ENCODE assay signal across 1 cellular context in genomic region chr1:153945795-153946621, GRCh38.
TF ChIP-seq lines count a peak whose summit lies in the region.

No MANE protein-coding gene starts in this region.

TF ChIP-seq in K562, 482 proteins besides CTCF, POLR2A, EP300 and RAD21 (continued from another document and continues in another):
- TF ChIP-seq VEZF1 (CRISPR knock-in tag; IDR thresholded peaks at IDR 0.05) (peak; percentile 87), IRF1 (CRISPR knock-in tag; IDR thresholded peaks at IDR 0.05; ENCODE audit: borderline replicate concordance) (0 out of 2 replicates have a peak, but pooled peaks have one; percentile 10), RFX1 (IDR thresholded peaks at IDR 0.05) (no peak), PRPF4 (IDR thresholded peaks at IDR 0.05; ENCODE audit: insufficient read depth, low read depth, low read length, poor library complexity, severe bottlenecking) (no peak), NR1H2 (CRISPR knock-in tag; IDR thresholded peaks at IDR 0.05) (no peak), STAG1 (CRISPR knock-in tag; IDR thresholded peaks at IDR 0.05; ENCODE audit: borderline replicate concordance) (no peak), CREB3 (tag; conservative IDR thresholded peaks at IDR 0.05; ENCODE audit: low read depth) (no peak), MEF2A (IDR thresholded peaks at IDR 0.05; ENCODE audit: control insufficient read depth, low read depth, low read length) (no peak), CBFA2T2 (conservative IDR thresholded peaks at IDR 0.05) (peak; percentile 17; the same call in 1 of the 2 replicates), FOXK2 (conservative IDR thresholded peaks at IDR 0.05 in 1 of 2, IDR thresholded peaks at IDR 0.05 in 1 of 2; ENCODE audit: low read depth in 2 of 2) (no peak), ZNF318 (IDR thresholded peaks at IDR 0.05; ENCODE audit: borderline replicate concordance in 1 of 2, low read depth in 1 of 2) (no peak), ARID4B (CRISPR knock-in tag; IDR thresholded peaks at IDR 0.05) (peak; percentile 83; the same call in 1 of the 2 replicates), SIN3B (IDR thresholded peaks at IDR 0.05; ENCODE audit: low read depth) (peak; percentile 52), NFE2 (IDR thresholded peaks at IDR 0.05; ENCODE audit: low read depth) (no peak), NFATC3 (IDR thresholded peaks at IDR 0.05) (no peak), CEBPG (CRISPR knock-in tag; IDR thresholded peaks at IDR 0.05) (no peak), CEBPG (tag; conservative IDR thresholded peaks at IDR 0.05 in 1 of 2, IDR thresholded peaks at IDR 0.05 in 1 of 2) (no peak), FOXP1 (CRISPR knock-in tag; IDR thresholded peaks at IDR 0.05) (no peak; the same call in 1 of the 2 replicates), ZNF311 (CRISPR knock-in tag; IDR thresholded peaks at IDR 0.05) (no peak), ZNF609 (CRISPR knock-in tag; IDR thresholded peaks at IDR 0.05; ENCODE audit: borderline replicate concordance) (no peak), LCOR (CRISPR knock-in tag; IDR thresholded peaks at IDR 0.05) (no peak), ZNF444 (CRISPR knock-in tag; IDR thresholded peaks at IDR 0.05) (no peak), RBM25 (IDR thresholded peaks at IDR 0.05; ENCODE audit: low read depth, low read length, severe bottlenecking) (no peak), SREBF2 (CRISPR knock-in tag; IDR thresholded peaks at IDR 0.05) (no peak), ZFPM2 (CRISPR knock-in tag; IDR thresholded peaks at IDR 0.05) (no peak), THAP12 (CRISPR knock-in tag; IDR thresholded peaks at IDR 0.05) (peak; percentile 12; the same call in 1 of the 2 replicates), MAZ (CRISPR knock-in tag; conservative IDR thresholded peaks at IDR 0.05 in 1 of 2, IDR thresholded peaks at IDR 0.05 in 1 of 2) (peak; percentile 58 to 68), ZNF431 (CRISPR knock-in tag; IDR thresholded peaks at IDR 0.05) (no peak), MLLT1 (IDR thresholded peaks at IDR 0.05) (no peak), ETS2 (tag; IDR thresholded peaks at IDR 0.05; ENCODE audit: borderline replicate concordance, poor library complexity, severe bottlenecking) (no peak), LEF1 (IDR thresholded peaks at IDR 0.05) (no peak)
